11 cellular contexts compared by ENCODE assay signal in the genomic region with DNA sequence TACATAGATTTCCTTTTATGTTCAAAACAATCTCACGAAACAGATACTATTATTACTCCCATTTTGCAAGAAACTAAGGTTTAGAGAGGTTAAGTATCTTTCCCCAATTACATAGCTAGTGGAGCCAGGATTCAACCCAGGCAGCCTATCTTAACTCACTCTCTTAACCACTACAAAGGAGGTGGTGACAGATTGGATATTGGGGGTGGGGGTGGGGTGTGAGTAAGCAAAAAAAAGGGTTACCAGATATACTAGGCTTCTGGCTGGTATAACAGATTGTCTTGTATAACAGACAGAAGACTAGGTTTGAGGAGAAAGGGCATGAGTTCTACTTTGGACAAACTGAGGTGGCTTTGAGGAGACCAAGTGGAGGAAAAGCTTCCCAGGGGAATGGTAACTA. TPM values are rescaled to one million over a fixed set of nuclear protein-coding genes. Genes with fewer than 3 reads are reported as not detected.
DNase-seq lines count a peak whose midpoint lies in the region; ATAC-seq and TF ChIP-seq lines count a peak whose summit lies in the region.
"Had no signal": no experiment of that assay in that cellular context is flagged by ENCODE, and none has a peak within 500 bp of the region (broad histone marks: within the 10 kb centered on the region; RNA-seq: fewer than 3 reads in every experiment).

No MANE protein-coding gene starts in this region.

- H3K27me3 ChIP-seq in PC-3 (ENCODE audit: low read length): no peaks in the 10 kb centered on the region
- no peaks in the 10 kb centered on the region for H3K27me3 ChIP-seq in skeletal muscle satellite cell (ENCODE audit: control insufficient read depth, insufficient read depth, low read length)
- H3K27me3 ChIP-seq in BE2C: no peaks in the 10 kb centered on the region

- no peak overlapping the region for H2AFZ ChIP-seq in PC-3 (ENCODE audit: low read length)

- peaks cover 6% of the 10 kb centered on the region for H3F3A ChIP-seq in PC-3 (ENCODE audit: low read length, unreplicated experiment)

- H3K36me3 Mint-ChIP-seq in activated T-cell treated with anti-CD3 and anti-CD28 coated beads, Interleukin-2, amount 50 U/mL, for 24 hours (ENCODE audit: low read depth): peaks cover 54% of the 10 kb centered on the region
- H3K36me3 Mint-ChIP-seq in central memory CD8-positive, alpha-beta T cell (ENCODE audit: insufficient read depth): peaks cover 31% of the 10 kb centered on the region

- H4K20me1 ChIP-seq in PC-3 (ENCODE audit: low read length): peaks cover 11% of the 10 kb centered on the region; the same call in 1 of the 2 replicates

- ATAC-seq in PC-3: no peak
- ATAC-seq in central memory CD8-positive, alpha-beta T cell (replicated peaks; ENCODE audit: extremely low read depth, poor library complexity, severe bottlenecking): no peak
- ATAC-seq: Right ventricle myocardium inferior had no signal

- TF ChIP-seq CTCF in PC-3 (conservative IDR thresholded peaks at IDR 0.05; ENCODE audit: low read depth, low read length) (no peak), BE2C (IDR thresholded peaks at IDR 0.05; ENCODE audit: low read depth, low read length) (no peak)

- H3K27ac ChIP-seq in PC-3 (ENCODE audit: low read length): no peak overlapping the region

- H3K4me3 ChIP-seq in PC-3 (ENCODE audit: low read length): no peak overlapping the region; the same call in 1 of the 2 replicates
- H3K4me3 ChIP-seq in skeletal muscle satellite cell (ENCODE audit: low read length): no peak overlapping the region
- H3K4me3 ChIP-seq in BE2C (ENCODE audit: low read depth, low read length): no peak overlapping the region

- peak overlapping the region; percentile 93 for H3K27ac Mint-ChIP-seq in activated T-cell treated with anti-CD3 and anti-CD28 coated beads, Interleukin-2, amount 50 U/mL, for 24 hours
- H3K27ac Mint-ChIP-seq in central memory CD8-positive, alpha-beta T cell (ENCODE audit: low read depth): peak overlapping the region; percentile 85

- POLR2A ChIA-PET in PC-3 (lab: Charles Lee; ENCODE audit: unreplicated experiment): no interaction called here

- H3K36me3 ChIP-seq in PC-3 (ENCODE audit: low read depth, low read length) (peaks cover 11% of the 10 kb centered on the region; the same call in 1 of the 2 replicates), skeletal muscle satellite cell (ENCODE audit: insufficient read depth, low read length) (peaks cover 22% of the 10 kb centered on the region), BE2C (peaks cover 20% of the 10 kb centered on the region)

- peaks cover 71% of the 10 kb centered on the region for H3K79me2 ChIP-seq in PC-3 (ENCODE audit: low read length)

- no peak overlapping the region for H3K9ac ChIP-seq in PC-3 (ENCODE audit: low read length)
- H3K9ac ChIP-seq in skeletal muscle satellite cell (ENCODE audit: low read depth, low read length): no peak overlapping the region

- H3K27me3 Mint-ChIP-seq in activated T-cell treated with anti-CD3 and anti-CD28 coated beads, Interleukin-2, amount 50 U/mL, for 24 hours: no peaks in the 10 kb centered on the region
- no peaks in the 10 kb centered on the region for H3K27me3 Mint-ChIP-seq in central memory CD8-positive, alpha-beta T cell

- peak overlapping the region; percentile 90 for H3K4me3 Mint-ChIP-seq in activated T-cell treated with anti-CD3 and anti-CD28 coated beads, Interleukin-2, amount 50 U/mL, for 24 hours
- peak overlapping the region; percentile 78 for H3K4me3 Mint-ChIP-seq in central memory CD8-positive, alpha-beta T cell

- H3K4me2 ChIP-seq in PC-3 (ENCODE audit: low read length): peak overlapping the region; percentile 12
- peak overlapping the region; percentile 42 for H3K4me2 ChIP-seq in skeletal muscle satellite cell (ENCODE audit: low read length)

- H3K9me3 ChIP-seq in PC-3 (ENCODE audit: low read length) (no peaks in the 10 kb centered on the region), skeletal muscle satellite cell (replicated peaks; ENCODE audit: low read length) (no peaks in the 10 kb centered on the region), BE2C (no peaks in the 10 kb centered on the region)

- no peaks in the 10 kb centered on the region for H3K9me2 ChIP-seq in PC-3 (replicated peaks; ENCODE audit: low read length)

- no peak for DNase-seq in activated T-cell treated with anti-CD3 and anti-CD28 coated beads, Interleukin-2, amount 50 U/mL, for 24 hours
- DNase-seq in activated T-cell treated with anti-CD3 and anti-CD28 coated beads, Interleukin-2, amount 50 U/mL, for 1 hour: no peak
- DNase-seq in PC-3: no peak
- no peak for DNase-seq in central memory CD8-positive, alpha-beta T cell (ENCODE audit: low spot score in 2 of 2)
- DNase-seq in GDM1 (lab: John Stamatoyannopoulos, UW): no peak
- DNase-seq in BE2C: no peak
- DNase-seq in DMS53 treated with DMSO at 0.1 percent for 48 hours (lab: John Stamatoyannopoulos, UW; ENCODE audit: unreplicated experiment): no peak
- DNase-seq: activated CD4-positive, alpha-beta T cell treated with anti-CD3 and anti-CD28 coated beads, Interleukin-2, amount 50 U/mL, for 4 hours; small intestine had no signal

- H3K9me3 Mint-ChIP-seq in activated T-cell treated with anti-CD3 and anti-CD28 coated beads, Interleukin-2, amount 50 U/mL, for 24 hours: no peaks in the 10 kb centered on the region
- H3K9me3 Mint-ChIP-seq in central memory CD8-positive, alpha-beta T cell: no peaks in the 10 kb centered on the region

- no TSS peak for BruUV-seq in PC-3 (replicated peaks; lab: Mats Ljungman, UMichigan)

- CTCF ChIA-PET in PC-3 (lab: Charles Lee): no interaction called here

- H3K4me1 Mint-ChIP-seq in activated T-cell treated with anti-CD3 and anti-CD28 coated beads, Interleukin-2, amount 50 U/mL, for 24 hours (ENCODE audit: low read depth): peaks cover 73% of the 10 kb centered on the region
- peaks cover 62% of the 10 kb centered on the region for H3K4me1 Mint-ChIP-seq in central memory CD8-positive, alpha-beta T cell

- intact Hi-C loops in PC-3 (cut with micrococcal nuclease): no loop called here

- H3K4me1 ChIP-seq in PC-3 (ENCODE audit: insufficient read depth, low read length) (peaks cover 63% of the 10 kb centered on the region), skeletal muscle satellite cell (ENCODE audit: control insufficient read depth, insufficient read depth, low read length) (peaks cover 22% of the 10 kb centered on the region), BE2C (no peaks in the 10 kb centered on the region; the same call in 1 of the 2 replicates)

RNA-seq across cellular contexts. Expression of a gene that starts 2.1 kb away (rescaled TPM):
- 45.2 and 85.2 TPM in 2 replicates for total RNA-seq in PC-3 (2014; rRNA removed)
- 101 and 122 TPM in 2 replicates for total RNA-seq in skeletal muscle satellite cell (2012; rRNA removed)
- polyA plus RNA-seq in BE2C (2012; ENCODE audit: insufficient read depth, insufficient read length, low read depth): 38.0 TPM

RNA-seq across cellular contexts. Expression of a gene that starts 23.0 kb away (rescaled TPM):
- total RNA-seq in PC-3 (2014; rRNA removed): 31.3 and 31.5 TPM in 2 replicates
- total RNA-seq in skeletal muscle satellite cell (2012; rRNA removed): 9.9 and 11.1 TPM in 2 replicates
- polyA plus RNA-seq in BE2C (2012; ENCODE audit: insufficient read depth, insufficient read length, low read depth): 14.8 TPM

RNA-seq across cellular contexts. Expression of a gene that starts 45.5 kb away (rescaled TPM):
- total RNA-seq in PC-3 (2014; rRNA removed): 139 and 194 TPM in 2 replicates
- 193 and 215 TPM in 2 replicates for total RNA-seq in skeletal muscle satellite cell (2012; rRNA removed)
- 125 TPM for polyA plus RNA-seq in BE2C (2012; ENCODE audit: insufficient read depth, insufficient read length, low read depth)
